In genomic region chr11:5631426-5631825, GRCh38 we compare ENCODE assay signal across 15 cellular contexts. TPM values are rescaled to one million over a fixed set of nuclear protein-coding genes. Genes with fewer than 3 reads are reported as not detected.
DNase-seq lines count a peak whose midpoint lies in the region; ATAC-seq and TF ChIP-seq lines count a peak whose summit lies in the region.
"Had no signal": no experiment of that assay in that cellular context is flagged by ENCODE, and none has a peak within 500 bp of the region (broad histone marks: within the 10 kb centered on the region; RNA-seq: fewer than 3 reads in every experiment).

No MANE protein-coding gene starts in this region.

- no peak overlapping the region for H3K4me3 ChIP-seq in left ventricle myocardium inferior
- H3K4me3 ChIP-seq: lung, tibial artery had no signal

- H3K4me1 ChIP-seq in left ventricle myocardium inferior: no peaks in the 10 kb centered on the region
- H3K4me1 ChIP-seq: tibial artery had no signal

- H3K9me3 ChIP-seq in left ventricle myocardium inferior (replicated peaks): no peaks in the 10 kb centered on the region
- H3K9me3 ChIP-seq: tibial artery had no signal

- no peak overlapping the region for H3K4me3 Mint-ChIP-seq in stimulated activated effector memory CD8-positive, alpha-beta T cell treated with anti-CD3 and anti-CD28 coated beads, Interleukin-12 subunit alpha, Interleukin-12 subunit beta, amount 100 ng/mL, for 72 hours

- peak overlapping the region; percentile 35 for H3K27ac Mint-ChIP-seq in stimulated activated effector memory CD8-positive, alpha-beta T cell treated with anti-CD3 and anti-CD28 coated beads, Interleukin-12 subunit alpha, Interleukin-12 subunit beta, amount 100 ng/mL, for 72 hours

- peaks cover 27% of the 10 kb centered on the region for H3K36me3 ChIP-seq in left ventricle myocardium inferior

- DNase-seq in stimulated activated effector memory CD8-positive, alpha-beta T cell treated with anti-CD3 and anti-CD28 coated beads, Interleukin-12 subunit alpha, Interleukin-12 subunit beta, amount 100 ng/mL, for 72 hours (ENCODE audit: low spot score in 2 of 2): no peak
- DNase-seq in activated gamma-delta T cell treated with Interleukin-2 at 50 U/mL for 16 hours: no peak
- no peak for DNase-seq in NCI-H510A treated with DMSO at 0.1 percent for 48 hours (lab: John Stamatoyannopoulos, UW)
- DNase-seq in left ventricle myocardium inferior: no peak
- DNase-seq: activated CD4-positive, alpha-beta T cell treated with anti-CD3 and anti-CD28 coated beads for 4 hours; activated effector memory CD4-positive, alpha-beta T cell treated with anti-CD3 and anti-CD28 coated beads, Interleukin-2, amount 50 U/mL, for 16 hours; NCI-H187 treated with DMSO at 0.1 percent for 48 hours; small intestine; SW 1271; tibial artery had no signal

- no peaks in the 10 kb centered on the region for H3K9me3 Mint-ChIP-seq in stimulated activated effector memory CD8-positive, alpha-beta T cell treated with anti-CD3 and anti-CD28 coated beads, Interleukin-12 subunit alpha, Interleukin-12 subunit beta, amount 100 ng/mL, for 72 hours

- peak; percentile 9 for ATAC-seq in GM18870 (IDR thresholded peaks at IDR 0.05; ENCODE audit: unreplicated experiment)
- ATAC-seq in GM21717 (IDR thresholded peaks at IDR 0.05; ENCODE audit: unreplicated experiment): peak; percentile 19
- ATAC-seq in HG03520 (IDR thresholded peaks at IDR 0.05; ENCODE audit: unreplicated experiment): peak; percentile 7
- no peak for ATAC-seq in stimulated activated effector memory CD8-positive, alpha-beta T cell treated with anti-CD3 and anti-CD28 coated beads, Interleukin-12 subunit alpha, Interleukin-12 subunit beta, amount 100 ng/mL, for 72 hours

- H3K27me3 ChIP-seq in left ventricle myocardium inferior (ENCODE audit: low read depth): no peaks in the 10 kb centered on the region
- H3K27me3 ChIP-seq: tibial artery had no signal

- intact Hi-C loops in left ventricle myocardium inferior (cut with micrococcal nuclease): no loop called here

- H3K4me1 Mint-ChIP-seq in stimulated activated effector memory CD8-positive, alpha-beta T cell treated with anti-CD3 and anti-CD28 coated beads, Interleukin-12 subunit alpha, Interleukin-12 subunit beta, amount 100 ng/mL, for 72 hours: peaks cover 32% of the 10 kb centered on the region

- no peak for TF ChIP-seq CTCF in left ventricle myocardium inferior (IDR thresholded peaks at IDR 0.05; ENCODE audit: borderline replicate concordance)

- H3K36me3 Mint-ChIP-seq in stimulated activated effector memory CD8-positive, alpha-beta T cell treated with anti-CD3 and anti-CD28 coated beads, Interleukin-12 subunit alpha, Interleukin-12 subunit beta, amount 100 ng/mL, for 72 hours: peaks cover 36% of the 10 kb centered on the region

- H3K27ac ChIP-seq in left ventricle myocardium inferior (replicated peaks): no peak overlapping the region
- H3K27ac ChIP-seq: tibial artery had no signal

RNA-seq across cellular contexts. Expression of gene TRIM34, which starts 6.6 kb away (rescaled TPM):
- 1.7 TPM for total RNA-seq in left ventricle myocardium inferior

RNA-seq across cellular contexts. Expression of gene TRIM6, which starts 35.0 kb away (rescaled TPM):
- total RNA-seq in left ventricle myocardium inferior: 0.58 TPM

RNA-seq across cellular contexts. Expression of gene OR52B6, which starts 50.7 kb away (rescaled TPM):
- total RNA-seq in left ventricle myocardium inferior: not detected
- total RNA-seq: cardiac septum, lung had no signal

RNA-seq across cellular contexts. Expression of gene TRIM5, which starts 53.4 kb away (rescaled TPM):
- total RNA-seq in left ventricle myocardium inferior: 8.4 TPM

RNA-seq across cellular contexts. Expression of gene TRIM22, which starts 58.2 kb away (rescaled TPM):
- 16.6 TPM for total RNA-seq in left ventricle myocardium inferior
